ENCODE assay signal across 8 cellular contexts in the genomic region with DNA sequence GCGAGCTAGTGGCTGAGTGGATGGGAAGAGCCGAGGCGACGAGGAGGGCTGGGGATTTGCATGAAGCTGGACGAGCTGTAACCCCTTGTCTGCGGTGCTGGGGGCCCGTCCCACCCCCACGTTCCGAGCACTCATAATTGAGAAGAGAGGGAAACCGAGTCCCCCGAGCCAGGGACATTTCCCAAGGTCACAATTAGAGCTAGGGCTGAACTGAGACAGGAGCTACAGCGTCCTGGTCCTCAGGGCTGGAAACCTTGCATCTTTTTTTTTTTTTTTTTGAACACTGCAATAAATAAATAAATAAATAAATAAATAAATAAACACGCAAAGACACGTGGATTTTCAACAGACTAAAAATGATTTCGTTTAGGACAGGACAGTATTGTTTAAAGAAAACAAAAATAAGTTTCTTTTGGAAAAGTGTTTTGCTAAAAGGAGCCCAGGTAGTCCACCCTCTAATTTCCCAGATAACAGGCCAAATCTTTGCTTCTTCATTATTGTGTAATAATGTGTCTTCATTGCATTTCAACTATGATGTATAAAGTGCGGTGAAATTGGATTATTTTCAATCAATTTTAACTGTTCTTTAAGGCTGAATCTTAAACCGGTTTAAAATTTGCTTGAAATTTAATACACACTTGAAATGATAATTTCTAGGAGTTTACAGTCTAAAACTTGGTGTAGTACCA. TPM values are rescaled to one million over a fixed set of nuclear protein-coding genes. Genes with fewer than 3 reads are reported as not detected.
DNase-seq lines count a peak whose midpoint lies in the region; ATAC-seq, FAIRE-seq and TF ChIP-seq lines count a peak whose summit lies in the region.

No MANE protein-coding gene starts in this region.

- CTCF ChIA-PET in PC-9 (lab: Charles Lee) (interaction anchor here (0.5 to 0.6 kb wide), 2 partner anchors 281 to 645 kb away, joined by 4 to 7 read pairs; no protein-coding TSS in a partner anchor), endothelial cell of umbilical vein (lab: Charles Lee) (interaction anchor here (0.7 to 1.3 kb wide), 3 partner anchors 106 to 816 kb away, joined by 3 to 4 read pairs (median 4); no protein-coding TSS in a partner anchor)

- H3K18ac ChIP-seq in neuronal stem cell (ENCODE audit: low read length) = peak overlapping the region; percentile 95

- peak overlapping the region; percentile 93 for H3K4me2 ChIP-seq in PC-9
- peak overlapping the region; percentile 50 for H3K4me2 ChIP-seq in endothelial cell of umbilical vein (ENCODE audit: insufficient read depth, low read length)
- H3K4me2 ChIP-seq in neuronal stem cell (ENCODE audit: insufficient read depth, low read length, poor library complexity, severe bottlenecking) = peak overlapping the region; percentile 74

- no peaks in the 10 kb centered on the region for H3K79me1 ChIP-seq in neuronal stem cell (ENCODE audit: low read depth, low read length)

- H3K9me1 ChIP-seq in endothelial cell of umbilical vein (replicated peaks; ENCODE audit: control insufficient read depth, extremely low read depth, insufficient read depth, low read length) = no peaks in the 10 kb centered on the region

- peak overlapping the region; percentile 96 for H3K14ac ChIP-seq in neuronal stem cell (ENCODE audit: low read length)

- H3K9ac ChIP-seq in endothelial cell of umbilical vein (replicated peaks; ENCODE audit: extremely low read depth, insufficient read depth, low read length) = peak overlapping the region; percentile 42
- peak overlapping the region; percentile 93 for H3K9ac ChIP-seq in neuronal stem cell (ENCODE audit: low read depth, low read length, poor library complexity)

- H3K36me3 ChIP-seq in H7 (replicated peaks; ENCODE audit: control insufficient read depth, insufficient read depth, low read length) (no peaks in the 10 kb centered on the region), PC-9 (ENCODE audit: low read depth) (no peaks in the 10 kb centered on the region), endothelial cell of umbilical vein (ENCODE audit: control insufficient read depth in 2 of 2, extremely low read depth in 1 of 2, insufficient read depth in 2 of 2, low read length in 2 of 2) (no peaks in the 10 kb centered on the region), neuronal stem cell (replicated peaks in 1 of 2; ENCODE audit: control insufficient read depth in 2 of 2, insufficient read depth in 2 of 2, low read length in 2 of 2) (no peaks in the 10 kb centered on the region)

- H3K4ac ChIP-seq in neuronal stem cell (ENCODE audit: low read length) = no peak overlapping the region

- H3K23ac ChIP-seq in neuronal stem cell (ENCODE audit: low read depth, low read length, poor library complexity) = no peak overlapping the region

- H2AFZ ChIP-seq in PC-9 = peak overlapping the region; percentile 98
- peak overlapping the region; percentile 65 for H2AFZ ChIP-seq in endothelial cell of umbilical vein (ENCODE audit: low read depth, low read length)
- peak overlapping the region; percentile 97 for H2AFZ ChIP-seq in neuronal stem cell (ENCODE audit: low read length)

- peak overlapping the region; percentile 78 for H3K4me3 ChIP-seq in H7 (ENCODE audit: insufficient read depth, low read depth, low read length)
- peak overlapping the region; percentile 97 for H3K4me3 ChIP-seq in PC-9
- H3K4me3 ChIP-seq in endothelial cell of umbilical vein (replicated peaks in 1 of 3; ENCODE audit: insufficient read depth in 1 of 3, low read depth in 1 of 3, low read length in 3 of 3) = peak overlapping the region; percentile 39 to 67 (median 51)
- peak overlapping the region; percentile 89 to 94 for H3K4me3 ChIP-seq in neuronal stem cell (ENCODE audit: low read length in 2 of 2)

- no peak overlapping the region for H4K91ac ChIP-seq in neuronal stem cell (ENCODE audit: low read depth, low read length, poor library complexity)

- peaks cover 8% of the 10 kb centered on the region for H3F3A ChIP-seq in PC-9 (ENCODE audit: insufficient read depth, low read depth)

- no peak for ATAC-seq in GM18861 (IDR thresholded peaks at IDR 0.05; ENCODE audit: unreplicated experiment)

- no peak overlapping the region for H2BK120ac ChIP-seq in neuronal stem cell (ENCODE audit: low read depth, low read length)

- peak overlapping the region; percentile 31 for H2BK12ac ChIP-seq in neuronal stem cell (ENCODE audit: low read length)

- H4K8ac ChIP-seq in neuronal stem cell (ENCODE audit: low read depth, low read length) = no peak overlapping the region

- peak overlapping the region; percentile 0 for H2BK15ac ChIP-seq in neuronal stem cell (ENCODE audit: low read length)

- no peak for TF ChIP-seq POLR2A in endothelial cell of umbilical vein (IDR thresholded peaks at IDR 0.05; ENCODE audit: low read depth, low read length)

- H3K79me2 ChIP-seq in PC-9 (ENCODE audit: low read depth) (no peaks in the 10 kb centered on the region), endothelial cell of umbilical vein (ENCODE audit: control insufficient read depth, insufficient read depth, low read length) (no peaks in the 10 kb centered on the region)

- POLR2A ChIA-PET in PC-9 (lab: Charles Lee; ENCODE audit: unreplicated experiment) = interaction anchor here (0.6 kb wide), 1 partner anchor 128 kb away, joined by 8 read pairs; no protein-coding TSS in a partner anchor
- POLR2A ChIA-PET in endothelial cell of umbilical vein (lab: Charles Lee) = no interaction called here

- H2AK5ac ChIP-seq in neuronal stem cell (ENCODE audit: low read depth, low read length) = peak overlapping the region; percentile 36

- no peaks in the 10 kb centered on the region for H3K9me2 ChIP-seq in PC-9 (ENCODE audit: insufficient read depth)

- TF ChIP-seq CTCF in PC-9 (conservative IDR thresholded peaks at IDR 0.05) = no peak
- TF ChIP-seq CTCF in endothelial cell of umbilical vein (IDR thresholded peaks at IDR 0.05; ENCODE audit: extremely low read depth in 1 of 2, insufficient read depth in 1 of 2, low read depth in 1 of 2, low read length in 2 of 2) = no peak

- intact Hi-C loops in PC-9 (cut with micrococcal nuclease; ENCODE audit: unreplicated experiment) = loop anchor here (2.0 kb wide), 3 partner anchors 75 to 219 kb away; no protein-coding TSS in a partner anchor
- intact Hi-C loops in endothelial cell of umbilical vein (cut with micrococcal nuclease) = loop anchor here (10.0 kb wide), 1 partner anchor 343 kb away; a partner anchor contains a TSS

- no peaks in the 10 kb centered on the region for H4K20me1 ChIP-seq in PC-9 (ENCODE audit: insufficient read depth)
- no peaks in the 10 kb centered on the region for H4K20me1 ChIP-seq in endothelial cell of umbilical vein (replicated peaks; ENCODE audit: control insufficient read depth, extremely low read depth, insufficient read depth, low read length)

- H3K4me1 ChIP-seq in PC-9 (replicated peaks; ENCODE audit: insufficient read depth) = peaks cover 20% of the 10 kb centered on the region
- H3K4me1 ChIP-seq in endothelial cell of umbilical vein (ENCODE audit: control insufficient read depth, extremely low read depth, insufficient read depth, low read length) = peaks cover 3% of the 10 kb centered on the region
- H3K4me1 ChIP-seq in neuronal stem cell (ENCODE audit: control insufficient read depth in 2 of 2, insufficient read depth in 1 of 2, low read depth in 1 of 2, low read length in 2 of 2) = peaks cover 0 to 8% of the 10 kb centered on the region in 2 donors

- FAIRE-seq in endothelial cell of umbilical vein (lab: Jason Lieb, UNC) = no peak
- no peak for FAIRE-seq in frontal cortex (lab: Jason Lieb, UNC)

- H3K9me3 ChIP-seq in PC-9 (ENCODE audit: insufficient read depth, low read depth) (no peaks in the 10 kb centered on the region), endothelial cell of umbilical vein (replicated peaks; ENCODE audit: control insufficient read depth, insufficient read depth, low read length) (no peaks in the 10 kb centered on the region), neuronal stem cell (replicated peaks in 1 of 2; ENCODE audit: control insufficient read depth in 2 of 2, insufficient read depth in 1 of 2, low read depth in 1 of 2, low read length in 2 of 2) (no peaks in the 10 kb centered on the region)

- BruUV-seq in PC-9 (replicated peaks; lab: Mats Ljungman, UMichigan) (TSS peak; percentile 17), endothelial cell of umbilical vein (replicated peaks; lab: Mats Ljungman, UMichigan) (no TSS peak)

- H3K27ac ChIP-seq in PC-9 (peak overlapping the region; percentile 57; the same call in 1 of the 2 replicates), endothelial cell of umbilical vein (ENCODE audit: insufficient read depth, low read depth, low read length) (no peak overlapping the region), neuronal stem cell (replicated peaks; ENCODE audit: low read length) (peak overlapping the region; percentile 88)

- dilution Hi-C loops in endothelial cell of umbilical vein (cut with MboI; ENCODE audit: extremely low pct_ligation_motif_present, low sequenced_read_pairs) = no loop called here

- DNase-seq in H7 (no peak), PC-9 (peak in 1 of 2 experiments; percentile 7), endothelial cell of umbilical vein (ENCODE audit: low read depth, low spot score) (peak; percentile 44), neuronal stem cell (ENCODE audit: low spot score) (no peak), frontal cortex (ENCODE audit: low spot score in 2 of 2) (no peak), NAMALWA (ENCODE audit: low spot score) (no peak), NCI-H345 (lab: John Stamatoyannopoulos, UW) (no peak)

- no CpG with 5 or more reads among the region's 17 CpGs for WGBS in neuronal stem cell (ENCODE audit: extremely low coverage in 2 of 2, insufficient read length in 2 of 2, insufficient replicate concordance in 1 of 2), 2 donors

- peaks cover 3% of the 10 kb centered on the region for H3K27me3 ChIP-seq in H7 (ENCODE audit: control insufficient read depth, insufficient read depth, low read length)
- H3K27me3 ChIP-seq in PC-9 (ENCODE audit: insufficient read depth, low read depth) = no peaks in the 10 kb centered on the region
- no peaks in the 10 kb centered on the region for H3K27me3 ChIP-seq in endothelial cell of umbilical vein (ENCODE audit: control insufficient read depth in 2 of 2, insufficient read depth in 2 of 2, low read length in 2 of 2)
- no peaks in the 10 kb centered on the region for H3K27me3 ChIP-seq in neuronal stem cell (ENCODE audit: control insufficient read depth in 3 of 3, insufficient read depth in 3 of 3, low read depth in 1 of 3, low read length in 3 of 3)

- peak overlapping the region; percentile 80 for H2BK5ac ChIP-seq in neuronal stem cell (ENCODE audit: low read length)

RNA-seq across cellular contexts. Expression of a gene that starts 1.0 kb away (rescaled TPM):
- total RNA-seq in H7 (2014; rRNA removed; shearing (Covaris generic)) = 3.1 and 4.3 TPM in 2 replicates
- total RNA-seq in PC-9 (2021) = 3.1 and 3.4 TPM in 2 replicates
- 4.3 and 4.9 TPM in 2 replicates for total RNA-seq in endothelial cell of umbilical vein
- 1.7 and 2.5 TPM in 2 replicates for polyA plus RNA-seq in endothelial cell of umbilical vein
- 1.6 and 2.2 TPM in 2 replicates for polyA plus RNA-seq in endothelial cell of umbilical vein (2011; cell fraction: cytosol; rRNA removed)
- 5.2 and 5.7 TPM in 2 replicates for polyA plus RNA-seq in endothelial cell of umbilical vein (2011; cell fraction: nucleus; rRNA removed)
- 6.3 and 6.8 TPM in 2 replicates for polyA plus RNA-seq in endothelial cell of umbilical vein (2012)
- 5.4 and 5.8 TPM in 2 replicates for polyA minus RNA-seq in endothelial cell of umbilical vein
- polyA minus RNA-seq in endothelial cell of umbilical vein (2011; cell fraction: cytosol; rRNA and poly(A)+ RNA removed) = 1.9 TPM
- 5.5 and 8.1 TPM in 2 replicates for polyA minus RNA-seq in endothelial cell of umbilical vein (2011; cell fraction: nucleus; rRNA and poly(A)+ RNA removed)
- polyA plus RNA-seq in neuronal stem cell (2013, experiment 1 of 2) = 9.7 TPM
- 10.0 TPM for polyA plus RNA-seq in neuronal stem cell (2013, experiment 2 of 2)
- total RNA-seq in frontal cortex = 54.2 TPM

RNA-seq across cellular contexts. Expression of a gene that starts 11.5 kb away (rescaled TPM):
- 20.0 and 25.9 TPM in 2 replicates for total RNA-seq in H7 (2014; rRNA removed; shearing (Covaris generic))
- total RNA-seq in PC-9 (2021) (14.4 and 15.2 TPM in 2 replicates), endothelial cell of umbilical vein (17.1 and 18.8 TPM in 2 replicates), frontal cortex (54.2 TPM)
- polyA plus RNA-seq in endothelial cell of umbilical vein = 9.5 and 11.0 TPM in 2 replicates
- 8.8 and 10.6 TPM in 2 replicates for polyA plus RNA-seq in endothelial cell of umbilical vein (2011; cell fraction: cytosol; rRNA removed)
- 9.5 and 10.6 TPM in 2 replicates for polyA plus RNA-seq in endothelial cell of umbilical vein (2011; cell fraction: nucleus; rRNA removed)
- 16.6 and 18.1 TPM in 2 replicates for polyA plus RNA-seq in endothelial cell of umbilical vein (2012)
- 19.9 and 23.9 TPM in 2 replicates for polyA minus RNA-seq in endothelial cell of umbilical vein
- 9.9 TPM for polyA minus RNA-seq in endothelial cell of umbilical vein (2011; cell fraction: cytosol; rRNA and poly(A)+ RNA removed)
- 11.8 and 14.1 TPM in 2 replicates for polyA minus RNA-seq in endothelial cell of umbilical vein (2011; cell fraction: nucleus; rRNA and poly(A)+ RNA removed)
- polyA plus RNA-seq in neuronal stem cell (2013, experiment 1 of 2) = 9.7 TPM
- 9.5 TPM for polyA plus RNA-seq in neuronal stem cell (2013, experiment 2 of 2)
